Comparison of ENCODE assay signal across 18 cellular contexts in the genomic region with DNA sequence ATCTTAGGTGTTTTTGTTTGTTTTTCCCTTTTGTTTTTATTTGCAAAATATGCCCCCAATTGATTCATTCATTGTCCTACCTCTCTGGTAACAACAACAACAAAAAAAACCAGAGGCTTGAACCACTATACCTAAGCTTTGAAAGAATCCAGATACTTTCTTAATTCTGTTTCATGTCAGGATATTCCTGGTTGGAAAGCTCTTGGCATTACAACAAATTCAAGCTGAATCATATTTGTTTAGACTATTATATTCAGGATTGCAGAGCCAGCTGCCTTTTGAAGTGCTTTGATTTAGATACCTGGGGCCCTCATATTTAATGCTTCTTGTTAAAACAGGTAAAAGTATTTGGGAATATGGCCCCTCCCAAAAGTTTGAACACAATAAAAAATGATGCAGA. TPM values are rescaled to one million over a fixed set of nuclear protein-coding genes. Genes with fewer than 3 reads are reported as not detected.
DNase-seq lines count a peak whose midpoint lies in the region; ATAC-seq, FAIRE-seq and TF ChIP-seq lines count a peak whose summit lies in the region.
"Had no signal": no experiment of that assay in that cellular context is flagged by ENCODE, and none has a peak within 500 bp of the region (broad histone marks: within the 10 kb centered on the region; RNA-seq: fewer than 3 reads in every experiment).

No MANE protein-coding gene starts in this region.

- H3K79me2 ChIP-seq in smooth muscle cell (ENCODE audit: low read depth), result no peaks in the 10 kb centered on the region

- no peak overlapping the region for H3K56ac ChIP-seq in IMR-90 (ENCODE audit: extremely low read depth, insufficient read depth, low read length)

- TF ChIP-seq CTCF in A549 (IDR thresholded peaks at IDR 0.05), result no peak
- TF ChIP-seq CTCF in IMR-90 (conservative IDR thresholded peaks at IDR 0.05; ENCODE audit: low read depth, low read length), result no peak
- TF ChIP-seq CTCF in RWPE2 (IDR thresholded peaks at IDR 0.05; ENCODE audit: poor library complexity, severe bottlenecking), result no peak
- TF ChIP-seq CTCF in smooth muscle cell (IDR thresholded peaks at IDR 0.05; ENCODE audit: borderline replicate concordance, insufficient read depth, poor library complexity, severe bottlenecking), result no peak
- TF ChIP-seq CTCF in WERI-Rb-1 (IDR thresholded peaks at IDR 0.05; ENCODE audit: low read depth, low read length), result no peak

- H2BK5ac ChIP-seq in IMR-90 (ENCODE audit: low read depth, low read length, poor library complexity, severe bottlenecking), result peak overlapping the region; percentile 72

- peak overlapping the region; percentile 5; the same call in 1 of the 2 replicates for H2BK120ac ChIP-seq in IMR-90 (ENCODE audit: low read depth, low read length)

- H3K27me3 ChIP-seq in IMR-90 (ENCODE audit: control insufficient read depth, insufficient read depth, low read length), result no peaks in the 10 kb centered on the region
- no peaks in the 10 kb centered on the region for H3K27me3 ChIP-seq in RWPE2 (ENCODE audit: insufficient read depth, poor library complexity, severe bottlenecking)
- no peaks in the 10 kb centered on the region for H3K27me3 ChIP-seq in smooth muscle cell (ENCODE audit: low read depth)
- no peaks in the 10 kb centered on the region for H3K27me3 ChIP-seq in WERI-Rb-1 (ENCODE audit: insufficient read depth, low read depth, severe bottlenecking)

- BruUV-seq in IMR-90 (replicated peaks; lab: Mats Ljungman, UMichigan), result no TSS peak

- H3K9me3 ChIP-seq in A549 (no peaks in the 10 kb centered on the region), IMR-90 (ENCODE audit: control insufficient read depth, insufficient read depth, low read length) (no peaks in the 10 kb centered on the region), RWPE2 (ENCODE audit: severe bottlenecking) (peaks cover 2% of the 10 kb centered on the region), smooth muscle cell (replicated peaks; ENCODE audit: low read depth) (no peaks in the 10 kb centered on the region), WERI-Rb-1 (ENCODE audit: severe bottlenecking) (no peaks in the 10 kb centered on the region)
- H3K9me3 ChIP-seq: Caco-2 had no signal

- no peak overlapping the region for H4K5ac ChIP-seq in IMR-90 (ENCODE audit: low read depth, low read length)

- no peak overlapping the region for H3K14ac ChIP-seq in IMR-90 (replicated peaks; ENCODE audit: low read depth, low read length)

- H3K23ac ChIP-seq in IMR-90 (ENCODE audit: low read depth, low read length), result no peak overlapping the region

- TF ChIP-seq EP300 in A549 (IDR thresholded peaks at IDR 0.05), result no peak

- H2AFZ ChIP-seq in IMR-90 (replicated peaks; ENCODE audit: low read length, poor library complexity) (no peak overlapping the region), smooth muscle cell (ENCODE audit: low read depth) (peak overlapping the region; percentile 47)

- no peaks in the 10 kb centered on the region for H3K79me1 ChIP-seq in IMR-90 (ENCODE audit: low read depth in 1 of 2, low read length in 2 of 2)

- DNase-seq in A549 (ENCODE audit: low read depth in 1 of 2, low spot score in 1 of 2) (no peak), IMR-90 (no peak), RWPE2 (ENCODE audit: low spot score) (no peak), smooth muscle cell (lab: John Stamatoyannopoulos, UW; ENCODE audit: unreplicated experiment) (no peak), caudate nucleus (lab: John Stamatoyannopoulos, UW) (no peak), WERI-Rb-1 (no peak)
- DNase-seq in activated T-cell treated with anti-CD3 and anti-CD28 coated beads, Interleukin-2, amount 50 U/mL, for 48 hours, result no peak
- DNase-seq: AML-193; Caco-2; CD4-positive, alpha-beta T cell; H9 had no signal

- dilution Hi-C loops in IMR-90 (cut with HindIII; ENCODE audit: low sequenced_read_pairs, unreplicated experiment), result no loop called here

- no peak overlapping the region for H3K4ac ChIP-seq in IMR-90 (ENCODE audit: low read depth, low read length)

- TF ChIP-seq RAD21 in A549 (conservative IDR thresholded peaks at IDR 0.05 in 1 of 2, IDR thresholded peaks at IDR 0.05 in 1 of 2) (no peak), IMR-90 (IDR thresholded peaks at IDR 0.05; ENCODE audit: low read length) (no peak)

- in situ Hi-C loops in IMR-90 (cut with MboI; ENCODE audit: low sequenced_read_pairs), result no loop called here

- peak overlapping the region in 1 of 2 experiments; percentile 17; a peak in 1 of 4 replicates for H4K8ac ChIP-seq in IMR-90 (ENCODE audit: low read depth in 2 of 2, low read length in 2 of 2)

- POLR2A ChIA-PET in A549 (lab: Yijun Ruan, JAX) (no interaction called here), IMR-90 (lab: Charles Lee; ENCODE audit: unreplicated experiment) (no interaction called here)

- peaks cover 10% of the 10 kb centered on the region for H3K9me1 ChIP-seq in IMR-90 (ENCODE audit: insufficient read depth, low read length)

- H4K91ac ChIP-seq in IMR-90 (ENCODE audit: insufficient read depth, low read depth, low read length), result peak overlapping the region; percentile 39; the same call in 1 of the 2 replicates

- intact Hi-C loops in IMR-90 (cut with micrococcal nuclease), result no loop called here

- TF ChIP-seq POLR2A in A549 (IDR thresholded peaks at IDR 0.05; ENCODE audit: low read length) (no peak), IMR-90 (IDR thresholded peaks at IDR 0.05; ENCODE audit: low read depth, low read length) (no peak)

- H3F3A ChIP-seq in smooth muscle cell (ENCODE audit: low read depth), result no peaks in the 10 kb centered on the region

- H3K4me1 ChIP-seq in A549 (peaks cover 52% of the 10 kb centered on the region), IMR-90 (ENCODE audit: control insufficient read depth, insufficient read depth, low read length) (peaks cover 13% of the 10 kb centered on the region), RWPE2 (ENCODE audit: insufficient read depth, poor library complexity, severe bottlenecking) (peaks cover 30% of the 10 kb centered on the region), smooth muscle cell (ENCODE audit: low read depth) (no peaks in the 10 kb centered on the region)
- H3K4me1 ChIP-seq: Caco-2 had no signal

- FAIRE-seq in A549 (lab: Jason Lieb, UNC), result no peak
- FAIRE-seq: A204.1, D721Med, GM12891, GM19239, H1 had no signal

- H2BK15ac ChIP-seq in IMR-90 (ENCODE audit: low read depth, low read length), result peak overlapping the region; percentile 20; the same call in 1 of the 3 replicates

- H3K18ac ChIP-seq in IMR-90 (ENCODE audit: low read depth, low read length), result no peak overlapping the region; the same call in 1 of the 2 replicates

- H3K36me3 ChIP-seq in IMR-90 (ENCODE audit: control insufficient read depth, insufficient read depth, low read length), result no peaks in the 10 kb centered on the region
- H3K36me3 ChIP-seq in RWPE2 (ENCODE audit: low read depth), result no peaks in the 10 kb centered on the region
- no peaks in the 10 kb centered on the region for H3K36me3 ChIP-seq in smooth muscle cell (ENCODE audit: low read depth)
- H3K36me3 ChIP-seq in WERI-Rb-1, result no peaks in the 10 kb centered on the region

- no peak overlapping the region for H2AK9ac ChIP-seq in IMR-90 (replicated peaks; ENCODE audit: low read depth, low read length, poor library complexity)

- no peaks in the 10 kb centered on the region for H4K20me1 ChIP-seq in IMR-90 (ENCODE audit: insufficient read depth, low read length)
- H4K20me1 ChIP-seq in smooth muscle cell (ENCODE audit: low read depth), result no peaks in the 10 kb centered on the region

- H3K27ac ChIP-seq in A549, result peak overlapping the region; percentile 47 to 88; a peak in 4 of 6 replicates
- no peak overlapping the region for H3K27ac ChIP-seq in IMR-90 (ENCODE audit: insufficient read depth, low read length)
- H3K27ac ChIP-seq in RWPE2 (ENCODE audit: poor library complexity, severe bottlenecking), result peak overlapping the region; percentile 74
- peak overlapping the region; percentile 54 for H3K27ac ChIP-seq in smooth muscle cell (ENCODE audit: low read depth)
- H3K27ac ChIP-seq in caudate nucleus (ENCODE audit: low read depth, low read length), result no peak overlapping the region
- H3K27ac ChIP-seq in WERI-Rb-1, result no peak overlapping the region
- H3K27ac ChIP-seq: C4-2B, HL-60 had no signal

- H3K4me3 ChIP-seq in A549 (no peak overlapping the region), IMR-90 (ENCODE audit: insufficient read depth, low read depth, low read length) (no peak overlapping the region), RWPE2 (ENCODE audit: severe bottlenecking) (no peak overlapping the region), smooth muscle cell (no peak overlapping the region), WERI-Rb-1 (ENCODE audit: low read depth, low read length) (no peak overlapping the region)

- H2AK5ac ChIP-seq in IMR-90 (ENCODE audit: low read depth, low read length), result no peak overlapping the region

- H3K4me2 ChIP-seq in A549, result peak overlapping the region; percentile 21
- H3K4me2 ChIP-seq in IMR-90 (ENCODE audit: low read depth, low read length), result no peak overlapping the region
- H3K4me2 ChIP-seq in smooth muscle cell, result no peak overlapping the region

- CTCF ChIA-PET in A549 (lab: Yijun Ruan, JAX) (interaction anchor here (0.8 to 1.7 kb wide), 7 partner anchors 15 to 167 kb away, joined by 3 to 6 read pairs (median 3); no protein-coding TSS in a partner anchor), IMR-90 (lab: Yijun Ruan, JAX) (interaction anchor here (1.3 kb wide), 1 partner anchor 128 kb away, joined by 5 read pairs; no protein-coding TSS in a partner anchor)

- H3K9ac ChIP-seq in IMR-90 (ENCODE audit: low read depth, low read length), result no peak overlapping the region
- no peak overlapping the region for H3K9ac ChIP-seq in smooth muscle cell (ENCODE audit: low read depth)

- no peak overlapping the region for H2BK20ac ChIP-seq in IMR-90 (ENCODE audit: low read depth, low read length)

- ATAC-seq in A549 (no peak), IMR-90 (ENCODE audit: low read depth) (no peak), RWPE2 (ENCODE audit: low read depth) (no peak)

TF ChIP-seq in A549, 52 proteins besides CTCF, POLR2A, EP300 and RAD21 (continues in another document):
- TF ChIP-seq EHF (CRISPR knock-in tag; IDR thresholded peaks at IDR 0.05) (no peak), NPAS2 (CRISPR knock-in tag; IDR thresholded peaks at IDR 0.05; ENCODE audit: borderline replicate concordance) (no peak)

RNA-seq across cellular contexts. Expression of a gene that starts 22.9 kb away (rescaled TPM):
- 18.7 and 32.3 TPM in 2 replicates for polyA plus RNA-seq in A549 (2011; rRNA removed)
- 15.9 and 17.6 TPM in 2 replicates for polyA plus RNA-seq in A549 (2012; cell fraction: cytosol; rRNA removed)
- 14.2 and 16.8 TPM in 2 replicates for polyA plus RNA-seq in A549 (2012; cell fraction: nucleus; rRNA removed)
- 47.8 to 52.2 TPM (median 50.0 TPM) in 3 replicates for polyA plus RNA-seq in A549 (2017; fragmentation: RNase III; extraction: RNeasy Plus Mini Kit Qiagen cat#74134 plus additional on column Dnase treatment)
- polyA minus RNA-seq in A549 (2011; rRNA and poly(A)+ RNA removed), result 12.4 and 12.7 TPM in 2 replicates
- 4.5 and 10.0 TPM in 2 replicates for total RNA-seq in IMR-90 (2012; rRNA removed)
- polyA plus RNA-seq in IMR-90 (2012; rRNA removed), result 13.1 and 17.0 TPM in 2 replicates
- 3.3 and 3.7 TPM in 2 replicates for polyA plus RNA-seq in IMR-90 (2012; cell fraction: cytosol; rRNA removed)
- polyA plus RNA-seq in IMR-90 (2012; cell fraction: nucleus; rRNA removed; ENCODE audit: low replicate concordance), result 8.9 and 23.9 TPM in 2 replicates
- total RNA-seq in smooth muscle cell, result 11.3 and 12.8 TPM in 2 replicates
- polyA plus RNA-seq in smooth muscle cell, result 7.7 and 11.9 TPM in 2 replicates

Comparison
In these comparisons a context has a peak if more than half of its experiments do, and no peak if none do; other contexts are left out.
1. H3K27ac ChIP-seq: peak in A549 (2 of 2), RWPE2 (single experiment) and smooth muscle cell (single experiment); none in IMR-90 (single experiment), caudate nucleus (single experiment) and WERI-Rb-1 (single experiment).